In the genomic region with DNA sequence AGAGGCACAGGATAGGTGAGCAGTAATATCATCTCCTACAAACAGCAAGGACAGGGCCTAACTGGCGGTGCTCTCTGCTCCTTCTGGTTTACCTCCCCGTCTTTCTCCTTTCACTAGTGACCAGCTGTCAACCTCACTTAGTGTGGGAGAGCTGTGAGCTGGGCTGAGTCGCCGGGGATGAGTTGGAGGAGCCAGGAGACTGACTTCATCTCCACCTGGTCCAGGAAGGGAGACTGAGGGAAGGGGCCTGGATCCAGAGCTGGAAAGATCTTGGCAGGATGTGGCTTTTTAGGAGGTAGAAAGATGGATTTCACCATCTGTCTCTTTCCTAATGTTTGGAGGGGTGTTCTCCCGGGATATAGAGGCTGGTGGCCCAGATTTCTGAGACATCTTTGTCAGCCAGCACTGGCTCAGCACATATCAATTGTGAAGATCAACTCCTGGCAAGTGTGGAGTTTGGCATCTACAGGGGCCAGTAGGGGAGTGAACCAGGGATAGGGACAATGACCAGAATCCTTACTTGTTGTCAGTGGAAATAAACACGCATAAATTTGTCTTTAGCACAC, we compare ENCODE assay signal across 21 cellular contexts. TPM values are rescaled to one million over a fixed set of nuclear protein-coding genes. Genes with fewer than 3 reads are reported as not detected.
DNase-seq lines count a peak whose midpoint lies in the region; ATAC-seq and TF ChIP-seq lines count a peak whose summit lies in the region.
"Had no signal": no experiment of that assay in that cellular context is flagged by ENCODE, and none has a peak within 500 bp of the region (broad histone marks: within the 10 kb centered on the region; RNA-seq: fewer than 3 reads in every experiment).

No MANE protein-coding gene starts in this region.

- peak overlapping the region; percentile 74 for H2BK120ac ChIP-seq in IMR-90 (ENCODE audit: low read depth, low read length)

- CTCF ChIA-PET in IMR-90 (lab: Yijun Ruan, JAX): no interaction called here
- CTCF ChIA-PET in activated naive CD4-positive, alpha-beta T cell treated with anti-CD3 and anti-CD28 coated beads, Interleukin-2, amount 10 ng/mL, durations not matched to agents 7 days and 5 days (lab: Charles Lee): no interaction called here

- H3K36me3 ChIP-seq in IMR-90 (ENCODE audit: control insufficient read depth, insufficient read depth, low read length): no peaks in the 10 kb centered on the region
- H3K36me3 ChIP-seq in rectal smooth muscle tissue (ENCODE audit: control insufficient read depth, insufficient read depth, low read length): no peaks in the 10 kb centered on the region
- H3K36me3 ChIP-seq: HAP-1 had no signal

- H3K18ac ChIP-seq in IMR-90 (ENCODE audit: low read depth, low read length): peak overlapping the region; percentile 63

- no peaks in the 10 kb centered on the region for H3K27me3 ChIP-seq in IMR-90 (ENCODE audit: control insufficient read depth, insufficient read depth, low read length)
- no peaks in the 10 kb centered on the region for H3K27me3 ChIP-seq in rectal smooth muscle tissue (ENCODE audit: control insufficient read depth, insufficient read depth, low read length)

- peak overlapping the region in 1 of 2 experiments; percentile 49; a peak in 1 of 4 replicates for H4K8ac ChIP-seq in IMR-90 (ENCODE audit: low read depth in 2 of 2, low read length in 2 of 2)

- H4K91ac ChIP-seq in IMR-90 (ENCODE audit: insufficient read depth, low read depth, low read length): peak overlapping the region; percentile 81; the same call in 1 of the 2 replicates

- H3K36me3 Mint-ChIP-seq in activated naive CD4-positive, alpha-beta T cell treated with anti-CD3 and anti-CD28 coated beads, Interleukin-2, amount 10 ng/mL, durations not matched to agents 7 days and 5 days: no peaks in the 10 kb centered on the region
- H3K36me3 Mint-ChIP-seq: CD4-positive, CD25-positive, alpha-beta regulatory T cell; IgD-negative memory B cell had no signal

- no peak overlapping the region for H3K4me3 Mint-ChIP-seq in activated naive CD4-positive, alpha-beta T cell treated with anti-CD3 and anti-CD28 coated beads, Interleukin-2, amount 10 ng/mL, durations not matched to agents 7 days and 5 days
- H3K4me3 Mint-ChIP-seq: CD4-positive, CD25-positive, alpha-beta regulatory T cell; IgD-negative memory B cell had no signal

- H3K23ac ChIP-seq in IMR-90 (ENCODE audit: low read depth, low read length): peak overlapping the region; percentile 13

- H3K14ac ChIP-seq in IMR-90 (replicated peaks; ENCODE audit: low read depth, low read length): peak overlapping the region; percentile 69

- no peak for TF ChIP-seq RAD21 in IMR-90 (IDR thresholded peaks at IDR 0.05; ENCODE audit: low read length)

- no peak for ATAC-seq in IMR-90 (ENCODE audit: low read depth)
- no peak for ATAC-seq in GM21390 (IDR thresholded peaks at IDR 0.05; ENCODE audit: unreplicated experiment)
- ATAC-seq in HG02678 (IDR thresholded peaks at IDR 0.05; ENCODE audit: unreplicated experiment): no peak
- ATAC-seq: GM12878 had no signal

- peak overlapping the region; percentile 92 for H2BK20ac ChIP-seq in IMR-90 (ENCODE audit: low read depth, low read length)

- intact Hi-C loops in IMR-90 (cut with micrococcal nuclease): no loop called here

- H2BK5ac ChIP-seq in IMR-90 (ENCODE audit: low read depth, low read length, poor library complexity, severe bottlenecking): peak overlapping the region; percentile 63

- no peaks in the 10 kb centered on the region for H4K20me1 ChIP-seq in IMR-90 (ENCODE audit: insufficient read depth, low read length)

- in situ Hi-C loops in IMR-90 (cut with MboI; ENCODE audit: low sequenced_read_pairs): no loop called here

- peak overlapping the region; percentile 68 for H3K4ac ChIP-seq in IMR-90 (ENCODE audit: low read depth, low read length)

- H3K9ac ChIP-seq in IMR-90 (ENCODE audit: low read depth, low read length) (no peak overlapping the region), rectal smooth muscle tissue (ENCODE audit: low read length) (no peak overlapping the region)
- H3K9ac ChIP-seq: GM23248 had no signal

- dilution Hi-C loops in IMR-90 (cut with HindIII; ENCODE audit: low sequenced_read_pairs, unreplicated experiment): no loop called here

- no peak overlapping the region for H3K4me2 ChIP-seq in IMR-90 (ENCODE audit: low read depth, low read length)

- BruUV-seq in IMR-90 (replicated peaks; lab: Mats Ljungman, UMichigan): no TSS peak

- TF ChIP-seq POLR2A in IMR-90 (IDR thresholded peaks at IDR 0.05; ENCODE audit: low read depth, low read length): no peak

- H3K4me1 ChIP-seq in IMR-90 (ENCODE audit: control insufficient read depth, insufficient read depth, low read length) (peaks cover 9% of the 10 kb centered on the region), rectal smooth muscle tissue (ENCODE audit: control insufficient read depth, insufficient read depth, low read length) (peaks cover 24% of the 10 kb centered on the region)
- H3K4me1 ChIP-seq: HAP-1 had no signal

- H3K56ac ChIP-seq in IMR-90 (ENCODE audit: extremely low read depth, insufficient read depth, low read length): no peak overlapping the region

- no peak overlapping the region for H3K4me3 ChIP-seq in IMR-90 (ENCODE audit: insufficient read depth, low read depth, low read length)
- no peak overlapping the region for H3K4me3 ChIP-seq in rectal smooth muscle tissue (ENCODE audit: low read length)
- H3K4me3 ChIP-seq: GM12878, GM23248, HAP-1 had no signal

- no peak for TF ChIP-seq CTCF in IMR-90 (conservative IDR thresholded peaks at IDR 0.05; ENCODE audit: low read depth, low read length)

- H3K9me3 ChIP-seq in IMR-90 (ENCODE audit: control insufficient read depth, insufficient read depth, low read length): no peaks in the 10 kb centered on the region
- H3K9me3 ChIP-seq: HAP-1 had no signal

- H2BK15ac ChIP-seq in IMR-90 (ENCODE audit: low read depth, low read length): peak overlapping the region; percentile 72; the same call in 2 of the 3 replicates

- peak overlapping the region; percentile 53 for H2AFZ ChIP-seq in IMR-90 (replicated peaks; ENCODE audit: low read length, poor library complexity)
- H2AFZ ChIP-seq: GM23248 had no signal

- H3K4me1 Mint-ChIP-seq in activated naive CD4-positive, alpha-beta T cell treated with anti-CD3 and anti-CD28 coated beads, Interleukin-2, amount 10 ng/mL, durations not matched to agents 7 days and 5 days: no peaks in the 10 kb centered on the region
- H3K4me1 Mint-ChIP-seq: CD4-positive, CD25-positive, alpha-beta regulatory T cell; IgD-negative memory B cell had no signal

- peaks cover 12% of the 10 kb centered on the region for H3K27me3 Mint-ChIP-seq in activated naive CD4-positive, alpha-beta T cell treated with anti-CD3 and anti-CD28 coated beads, Interleukin-2, amount 10 ng/mL, durations not matched to agents 7 days and 5 days
- H3K27me3 Mint-ChIP-seq: IgD-negative memory B cell had no signal

- DNase-seq in IMR-90 (no peak), NCI-H446 treated with DMSO at 0.1 percent for 48 hours (lab: John Stamatoyannopoulos, UW) (peak; percentile 26), inferior parietal cortex (ENCODE audit: extremely low spot score) (peak; percentile 27), NCI-H1417 (lab: John Stamatoyannopoulos, UW) (no peak)
- DNase-seq in activated naive CD4-positive, alpha-beta T cell treated with anti-CD3 and anti-CD28 coated beads, Interleukin-2, amount 10 ng/mL, durations not matched to agents 7 days and 5 days: no peak
- DNase-seq: CD4-positive, CD25-positive, alpha-beta regulatory T cell; DND-41; GM23248; MV-4-11; NCI-H1105 treated with DMSO at 0.1 percent for 48 hours; NCI-H1694; NCI-H2081 treated with DMSO at 0.1 percent for 48 hours; NCI-H510A treated with DMSO at 0.1 percent for 48 hours; NCI-H748 treated with DMSO at 0.1 percent for 48 hours; NK-92 treated with Interleukin-12 subunit alpha and Interleukin-12 subunit beta, amount 100 ng/mL, for 24 hours had no signal

- no peak overlapping the region for H3K27ac ChIP-seq in IMR-90 (ENCODE audit: insufficient read depth, low read length)
- peak overlapping the region; percentile 28 for H3K27ac ChIP-seq in rectal smooth muscle tissue (ENCODE audit: low read depth, low read length)
- H3K27ac ChIP-seq: GM23248 had no signal

- peak overlapping the region; percentile 39 for H4K5ac ChIP-seq in IMR-90 (ENCODE audit: low read depth, low read length)

- peaks cover 15% of the 10 kb centered on the region; the same call in 1 of the 2 replicates for H3K9me1 ChIP-seq in IMR-90 (ENCODE audit: insufficient read depth, low read length)

- no peaks in the 10 kb centered on the region for H3K79me1 ChIP-seq in IMR-90 (ENCODE audit: low read depth in 1 of 2, low read length in 2 of 2)

- no peak overlapping the region for H3K27ac Mint-ChIP-seq in activated naive CD4-positive, alpha-beta T cell treated with anti-CD3 and anti-CD28 coated beads, Interleukin-2, amount 10 ng/mL, durations not matched to agents 7 days and 5 days
- H3K27ac Mint-ChIP-seq: CD4-positive, CD25-positive, alpha-beta regulatory T cell; IgD-negative memory B cell had no signal

- peak overlapping the region; percentile 26 for H2AK9ac ChIP-seq in IMR-90 (replicated peaks; ENCODE audit: low read depth, low read length, poor library complexity)

- peak overlapping the region; percentile 87 for H2AK5ac ChIP-seq in IMR-90 (ENCODE audit: low read depth, low read length)

- WGBS in IMR-90 (ENCODE audit: extremely low coverage in 2 of 2, insufficient read length in 1 of 2), 2 experiments: no CpG with 5 or more reads among the region's 6 CpGs

- POLR2A ChIA-PET in IMR-90 (lab: Charles Lee; ENCODE audit: unreplicated experiment): no interaction called here

- H3K9me3 Mint-ChIP-seq in activated naive CD4-positive, alpha-beta T cell treated with anti-CD3 and anti-CD28 coated beads, Interleukin-2, amount 10 ng/mL, durations not matched to agents 7 days and 5 days: no peaks in the 10 kb centered on the region
- H3K9me3 Mint-ChIP-seq: CD4-positive, CD25-positive, alpha-beta regulatory T cell; IgD-negative memory B cell had no signal

TF ChIP-seq in IMR-90, 13 proteins besides CTCF, POLR2A, EP300 and RAD21 (continues in another document):
- TF ChIP-seq CEBPB (IDR thresholded peaks at IDR 0.05; ENCODE audit: low read depth, low read length) (no peak), MAFK (IDR thresholded peaks at IDR 0.05; ENCODE audit: low read depth, low read length) (no peak)
- TF ChIP-seq, protein P1, sequence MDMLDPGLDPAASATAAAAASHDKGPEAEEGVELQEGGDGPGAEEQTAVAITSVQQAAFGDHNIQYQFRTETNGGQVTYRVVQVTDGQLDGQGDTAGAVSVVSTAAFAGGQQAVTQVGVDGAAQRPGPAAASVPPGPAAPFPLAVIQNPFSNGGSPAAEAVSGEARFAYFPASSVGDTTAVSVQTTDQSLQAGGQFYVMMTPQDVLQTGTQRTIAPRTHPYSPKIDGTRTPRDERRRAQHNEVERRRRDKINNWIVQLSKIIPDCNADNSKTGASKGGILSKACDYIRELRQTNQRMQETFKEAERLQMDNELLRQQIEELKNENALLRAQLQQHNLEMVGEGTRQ (IDR thresholded peaks at IDR 0.05; ENCODE audit: low read depth, low read length): no peak

RNA-seq across cellular contexts. Expression of a gene that starts 37.1 kb away (rescaled TPM):
- total RNA-seq in IMR-90 (2012; rRNA removed): 170 and 192 TPM in 2 replicates
- polyA plus RNA-seq in IMR-90 (2012; rRNA removed): 236 and 253 TPM in 2 replicates
- polyA plus RNA-seq in IMR-90 (2012; cell fraction: cytosol; rRNA removed): 158 and 229 TPM in 2 replicates
- polyA plus RNA-seq in IMR-90 (2012; cell fraction: nucleus; rRNA removed; ENCODE audit: low replicate concordance): 320 and 374 TPM in 2 replicates
- total RNA-seq: CD4-positive, CD25-positive, alpha-beta regulatory T cell had no signal
- polyA plus RNA-seq: CD4-positive, CD25-positive, alpha-beta regulatory T cell; IgD-negative memory B cell had no signal

Comparison
In these comparisons a context has a peak if more than half of its experiments do, and no peak if none do; other contexts are left out.
1. DNase-seq: peak in NCI-H446 treated with DMSO at 0.1 percent for 48 hours (single experiment) and inferior parietal cortex (single experiment); none in IMR-90 (single experiment), activated naive CD4-positive, alpha-beta T cell treated with anti-CD3 and anti-CD28 coated beads, Interleukin-2, amount 10 ng/mL, durations not matched to agents 7 days and 5 days (single experiment) and NCI-H1417 (0 of 3).